27 cellular contexts compared by ENCODE assay signal in genomic region chr11:12073436-12073835, GRCh38. TPM values are rescaled to one million over a fixed set of nuclear protein-coding genes. Genes with fewer than 3 reads are reported as not detected.
"Had no signal": no experiment of that assay in that cellular context is flagged by ENCODE, and none has a peak within 500 bp of the region (broad histone marks: within the 10 kb centered on the region; RNA-seq: fewer than 3 reads in every experiment).

No MANE protein-coding gene starts in this region.

- H3K9me3 Mint-ChIP-seq: activated CD4-positive, alpha-beta memory T cell treated with anti-CD3 and anti-CD28 coated beads, Interleukin-2, amount 10 ng/mL, durations not matched to agents 7 days and 5 days; activated naive CD8-positive, alpha-beta T cell treated with anti-CD3 and anti-CD28 coated beads, Interleukin-2, amount 10 ng/mL, durations not matched to agents 7 days and 5 days; activated T-cell treated with anti-CD3 and anti-CD28 coated beads, Interleukin-2, amount 50 U/mL, for 72 hours had no signal

- DNase-seq: activated CD4-positive, alpha-beta memory T cell treated with anti-CD3 and anti-CD28 coated beads, Interleukin-2, amount 10 ng/mL, durations not matched to agents 7 days and 5 days; activated CD4-positive, alpha-beta T cell treated with anti-CD3 and anti-CD28 coated beads for 36 hours; activated CD4-positive, alpha-beta T cell treated with anti-CD3 and anti-CD28 coated beads, Interleukin-2, amount 50 U/mL, for 1 hour; activated CD4-positive, CD25-positive, alpha-beta regulatory T cell; activated naive CD4-positive, alpha-beta T cell treated with anti-CD3 and anti-CD28 coated beads, Interleukin-2, amount 50 U/mL, for 16 hours; activated naive CD8-positive, alpha-beta T cell treated with anti-CD3 and anti-CD28 coated beads, Interleukin-2, amount 10 ng/mL, durations not matched to agents 7 days and 5 days; activated T-cell treated with anti-CD3 and anti-CD28 coated beads, Interleukin-2, amount 50 U/mL, for 72 hours; adrenal gland; colonic mucosa; KG1; MG63; MV-4-11; NCI-H1092 treated with DMSO at 0.1 percent for 48 hours; NCI-H1417 treated with DMSO at 0.1 percent for 48 hours; NCI-H1694; NCI-H2029; NCI-H2107; NCI-H345; NCI-H510A; NCI-H526 treated with DMSO at 0.1 percent for 48 hours; NCI-H82; SHP77 treated with DMSO at 0.1 percent for 48 hours; T-helper 17 cell; T1000 had no signal

- H3K27me3 Mint-ChIP-seq: activated CD4-positive, alpha-beta T cell treated with anti-CD3 and anti-CD28 coated beads for 36 hours; T-helper 17 cell had no signal

- ATAC-seq: activated CD4-positive, alpha-beta T cell treated with anti-CD3 and anti-CD28 coated beads for 36 hours; activated T-cell treated with anti-CD3 and anti-CD28 coated beads, Interleukin-2, amount 50 U/mL, for 72 hours; T-helper 17 cell had no signal

- H3K27ac Mint-ChIP-seq: activated CD4-positive, alpha-beta memory T cell treated with anti-CD3 and anti-CD28 coated beads, Interleukin-2, amount 10 ng/mL, durations not matched to agents 7 days and 5 days; activated CD4-positive, alpha-beta T cell treated with anti-CD3 and anti-CD28 coated beads for 36 hours; activated naive CD8-positive, alpha-beta T cell treated with anti-CD3 and anti-CD28 coated beads, Interleukin-2, amount 10 ng/mL, durations not matched to agents 7 days and 5 days; activated T-cell treated with anti-CD3 and anti-CD28 coated beads, Interleukin-2, amount 50 U/mL, for 72 hours had no signal

- H3K9me3 ChIP-seq: adrenal gland, colonic mucosa, MG63, Peyer's patch had no signal

- H3K36me3 ChIP-seq: adrenal gland, colonic mucosa, MG63, Peyer's patch had no signal

- H3K4me1 ChIP-seq: adrenal gland, colonic mucosa, Peyer's patch had no signal

- H3K4me3 Mint-ChIP-seq: activated CD4-positive, alpha-beta memory T cell treated with anti-CD3 and anti-CD28 coated beads, Interleukin-2, amount 10 ng/mL, durations not matched to agents 7 days and 5 days; activated CD4-positive, alpha-beta T cell treated with anti-CD3 and anti-CD28 coated beads for 36 hours; activated naive CD8-positive, alpha-beta T cell treated with anti-CD3 and anti-CD28 coated beads, Interleukin-2, amount 10 ng/mL, durations not matched to agents 7 days and 5 days; activated T-cell treated with anti-CD3 and anti-CD28 coated beads, Interleukin-2, amount 50 U/mL, for 72 hours; T-helper 17 cell had no signal

- H3K27me3 ChIP-seq: adrenal gland, colonic mucosa, MG63, Peyer's patch had no signal

- H3K4me3 ChIP-seq: adrenal gland, colonic mucosa, MG63, Peyer's patch had no signal

- H3K27ac ChIP-seq: adrenal gland, colonic mucosa, VCaP had no signal

- H3K4me1 Mint-ChIP-seq: activated CD4-positive, alpha-beta T cell treated with anti-CD3 and anti-CD28 coated beads for 36 hours had no signal

- H3K36me3 Mint-ChIP-seq: activated naive CD8-positive, alpha-beta T cell treated with anti-CD3 and anti-CD28 coated beads, Interleukin-2, amount 10 ng/mL, durations not matched to agents 7 days and 5 days had no signal

RNA-seq across cellular contexts. Expression of gene MICAL2, which starts 37.0 kb away (rescaled TPM):
- total RNA-seq: OCI-LY7 had no signal
